In the genomic region with DNA sequence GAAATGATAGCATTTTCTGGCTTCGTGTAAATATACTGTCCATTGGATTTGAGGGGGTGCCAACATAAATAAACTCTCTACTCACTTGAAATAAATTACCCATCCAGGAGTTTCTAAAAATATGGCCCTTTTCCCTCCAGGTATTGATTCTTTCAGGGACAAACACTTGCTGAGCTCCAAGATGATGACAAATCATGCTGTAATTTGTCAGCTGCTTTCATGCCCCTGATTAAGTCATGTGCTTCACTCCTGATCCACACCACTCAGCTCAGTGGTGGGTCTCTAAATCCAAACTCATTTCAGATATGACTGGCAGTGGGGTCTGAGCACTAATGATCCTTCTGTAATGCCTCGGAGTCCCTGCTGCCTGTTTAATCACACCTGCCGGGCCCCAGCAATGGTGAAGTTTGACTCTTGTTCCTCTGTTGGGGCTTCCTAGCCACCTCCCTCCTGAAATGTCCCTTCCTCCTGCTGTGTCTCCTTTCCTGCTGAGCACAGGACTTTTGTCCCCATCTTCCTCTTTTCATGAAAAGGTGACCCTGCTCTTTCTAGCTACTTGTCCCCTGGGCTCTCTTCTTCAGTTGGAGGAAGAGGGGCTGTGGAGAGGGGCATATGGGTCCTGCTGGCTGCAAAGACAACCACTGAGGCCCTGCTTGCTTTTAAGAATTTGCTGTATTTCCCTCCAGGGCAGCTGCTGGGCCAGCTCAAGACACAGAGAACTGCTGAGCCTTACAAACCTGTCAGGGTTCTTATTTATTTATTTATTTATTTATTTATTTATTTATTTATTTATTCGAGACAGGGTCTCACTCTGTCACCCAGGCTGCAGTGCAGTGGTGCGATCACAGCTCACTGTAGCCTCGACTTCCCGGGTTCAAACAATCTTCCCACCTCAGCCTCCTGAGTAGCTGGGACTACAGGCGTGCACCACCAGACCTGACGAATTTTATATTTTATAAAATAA, we compare ENCODE assay signal across 25 cellular contexts.
DNase-seq lines count a peak whose midpoint lies in the region; ATAC-seq and TF ChIP-seq lines count a peak whose summit lies in the region.
"Had no signal": no experiment of that assay in that cellular context is flagged by ENCODE, and none has a peak within 500 bp of the region (broad histone marks: within the 10 kb centered on the region; RNA-seq: fewer than 3 reads in every experiment).

No MANE protein-coding gene starts in this region.

- no peak overlapping the region for H3K4me3 ChIP-seq in retinal pigment epithelial cell (ENCODE audit: low read length)
- no peak overlapping the region for H3K4me3 ChIP-seq in gastrocnemius medialis
- H3K4me3 ChIP-seq: lower lobe of right lung, SK-N-MC, transverse colon had no signal

- H3K4me1 ChIP-seq in gastrocnemius medialis = no peaks in the 10 kb centered on the region
- H3K4me1 ChIP-seq: foreskin keratinocyte, lower lobe of right lung had no signal

- no peak overlapping the region for H3K27ac ChIP-seq in gastrocnemius medialis
- H3K27ac ChIP-seq: foreskin keratinocyte, lower lobe of right lung, SK-N-MC, transverse colon had no signal

- no peaks in the 10 kb centered on the region for H3K36me3 ChIP-seq in gastrocnemius medialis
- H3K36me3 ChIP-seq: lower lobe of right lung, transverse colon had no signal

- no peaks in the 10 kb centered on the region for H3K9me3 ChIP-seq in gastrocnemius medialis
- H3K9me3 ChIP-seq: lower lobe of right lung, transverse colon had no signal

- intact Hi-C loops in gastrocnemius medialis (cut with DNase I; ENCODE audit: low total_unique reads) = no loop called here

- no peak for TF ChIP-seq POLR2A in gastrocnemius medialis (IDR thresholded peaks at IDR 0.05)

- in situ Hi-C loops in SK-MEL-5 (cut with HindIII; ENCODE audit: low pct_unique_long_range_greater_than_20kb, low sequenced_read_pairs) (no loop called here), gastrocnemius medialis (cut with MboI; ENCODE audit: low sequenced_read_pairs in 4 of 4) (no loop called here)

- TF ChIP-seq CTCF in retinal pigment epithelial cell (conservative IDR thresholded peaks at IDR 0.05; ENCODE audit: low read depth, low read length) (no peak), gastrocnemius medialis (IDR thresholded peaks at IDR 0.05 in 4 of 5, conservative IDR thresholded peaks at IDR 0.05 in 1 of 5) (no peak)

- no peaks in the 10 kb centered on the region for H3K27me3 ChIP-seq in gastrocnemius medialis
- H3K27me3 ChIP-seq: foreskin keratinocyte, transverse colon had no signal

- DNase-seq in NCI-H2107 treated with DMSO at 0.1 percent for 48 hours (lab: John Stamatoyannopoulos, UW; ENCODE audit: unreplicated experiment) = peak; percentile 20
- no peak for DNase-seq in NCI-H2107 (lab: John Stamatoyannopoulos, UW)
- peak; percentile 8 for DNase-seq in NCI-H2029 treated with DMSO at 0.1 percent for 48 hours (lab: John Stamatoyannopoulos, UW)
- peak; percentile 42 for DNase-seq in SK-MEL-5 (ENCODE audit: low read depth, low spot score)
- DNase-seq in retinal pigment epithelial cell (ENCODE audit: low read depth) = peak; percentile 25
- no peak for DNase-seq in cerebellar nuclear complex (lab: John Stamatoyannopoulos, UW)
- no peak for DNase-seq in gastrocnemius medialis
- DNase-seq: 8988T; activated CD8-positive, alpha-beta memory T cell treated with anti-CD3 and anti-CD28 coated beads, Interleukin-2, amount 50 U/mL, for 4 hours; activated naive CD8-positive, alpha-beta T cell treated with anti-CD3 and anti-CD28 coated beads for 36 hours; AML-193; CD8-positive, alpha-beta memory T cell; effector CD8-positive, alpha-beta T cell; erythroblast; foreskin keratinocyte; HFFc6; hypothalamus; lower lobe of right lung; NCI-H1048; nucleus accumbens; retina; stimulated activated CD4-positive, alpha-beta T cell treated with anti-CD3 and anti-CD28 coated beads, Interleukin-12 subunit alpha, Interleukin-12 subunit beta, amount 100 ng/mL, for 4 hours; transverse colon had no signal

- ATAC-seq in HG03521 (IDR thresholded peaks at IDR 0.05; ENCODE audit: unreplicated experiment) (no peak), gastrocnemius medialis (no peak)
- ATAC-seq: foreskin keratinocyte, lower lobe of right lung had no signal

Comparison
In these comparisons a context has a peak if more than half of its experiments do, and no peak if none do; other contexts are left out.
1. DNase-seq: peak in NCI-H2107 treated with DMSO at 0.1 percent for 48 hours (single experiment), NCI-H2029 treated with DMSO at 0.1 percent for 48 hours (single experiment), SK-MEL-5 (single experiment) and retinal pigment epithelial cell (single experiment); none in NCI-H2107 (single experiment), cerebellar nuclear complex (0 of 2) and gastrocnemius medialis (0 of 2).